Comparison of ENCODE assay signal across 23 cellular contexts in the genomic region with DNA sequence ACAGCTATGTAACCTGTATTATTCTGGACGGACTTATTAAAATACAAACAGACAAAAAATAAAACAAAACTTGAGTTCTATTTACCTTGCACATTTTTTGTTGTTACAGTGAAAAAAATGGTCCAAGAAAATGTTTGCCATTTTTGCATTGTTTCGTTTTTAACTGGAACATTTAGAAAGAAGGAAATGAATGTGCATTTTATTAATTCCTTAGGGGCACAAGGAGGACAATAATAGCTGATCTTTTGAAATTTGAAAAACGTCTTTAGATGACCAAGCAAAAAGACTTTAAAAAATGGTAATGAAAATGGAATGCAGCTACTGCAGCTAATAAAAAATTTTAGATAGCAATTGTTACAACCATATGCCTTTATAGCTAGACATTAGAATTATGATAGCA. TPM values are rescaled to one million over a fixed set of nuclear protein-coding genes. Genes with fewer than 3 reads are reported as not detected.
DNase-seq lines count a peak whose midpoint lies in the region; ATAC-seq and TF ChIP-seq lines count a peak whose summit lies in the region.
"Had no signal": no experiment of that assay in that cellular context is flagged by ENCODE, and none has a peak within 500 bp of the region (broad histone marks: within the 10 kb centered on the region; RNA-seq: fewer than 3 reads in every experiment).

No MANE protein-coding gene starts in this region.

- CTCF ChIA-PET in activated naive CD4-positive, alpha-beta T cell treated with anti-CD3 and anti-CD28 coated beads for 36 hours (lab: Charles Lee) = interaction anchor here (0.7 to 1.7 kb wide), 3 partner anchors 11 to 136 kb away, joined by 3 to 5 read pairs (median 3); no protein-coding TSS in a partner anchor

- H3K4me2 ChIP-seq in GM23248 (ENCODE audit: unreplicated experiment) = peak overlapping the region; percentile 24
- H3K4me2 ChIP-seq: A549 had no signal

- no peaks in the 10 kb centered on the region for H3K9me2 ChIP-seq in GM23248 (ENCODE audit: insufficient read depth)

- H3K4me1 ChIP-seq in GM23248 (ENCODE audit: insufficient read depth) (peaks cover 12% of the 10 kb centered on the region), gastrocnemius medialis (peaks cover 55 to 63% of the 10 kb centered on the region in 2 donors)
- H3K4me1 ChIP-seq: A549, uterus had no signal

- peak overlapping the region; percentile 13 for H3K27ac Mint-ChIP-seq in activated naive CD4-positive, alpha-beta T cell treated with anti-CD3 and anti-CD28 coated beads for 36 hours
- H3K27ac Mint-ChIP-seq: CD8-positive, alpha-beta T cell had no signal

- peaks cover 46% of the 10 kb centered on the region for H3K4me1 Mint-ChIP-seq in activated naive CD4-positive, alpha-beta T cell treated with anti-CD3 and anti-CD28 coated beads for 36 hours (ENCODE audit: low read depth)

- no peak overlapping the region for H3K4me3 ChIP-seq in GM23248
- peak overlapping the region in 2 of 59 donors; percentile 7 for H3K4me3 ChIP-seq in dorsolateral prefrontal cortex
- no peak overlapping the region for H3K4me3 ChIP-seq in gastrocnemius medialis
- no peak overlapping the region for H3K4me3 ChIP-seq in coronary artery
- H3K4me3 ChIP-seq: A549, suprapubic skin, uterus had no signal

- H3K36me3 ChIP-seq in GM23248 (ENCODE audit: low read depth) (peaks cover 36% of the 10 kb centered on the region), gastrocnemius medialis (peaks cover 0 to 27% of the 10 kb centered on the region in 2 donors)
- H3K36me3 ChIP-seq: uterus had no signal

- H3K79me2 ChIP-seq in GM23248 (ENCODE audit: insufficient read depth) = peaks cover 20% of the 10 kb centered on the region

- TF ChIP-seq CTCF in dorsolateral prefrontal cortex (IDR thresholded peaks at IDR 0.05 in 54 of 56, conservative IDR thresholded peaks at IDR 0.05 in 2 of 56; ENCODE audit: low read depth in 1 of 56, partially characterized antibody in 56 of 56) = no peak
- TF ChIP-seq CTCF in gastrocnemius medialis (IDR thresholded peaks at IDR 0.05 in 4 of 5, conservative IDR thresholded peaks at IDR 0.05 in 1 of 5) = no peak
- no peak for TF ChIP-seq CTCF in coronary artery (IDR thresholded peaks at IDR 0.05)

- H3K4me3 Mint-ChIP-seq in activated naive CD4-positive, alpha-beta T cell treated with anti-CD3 and anti-CD28 coated beads for 36 hours = no peak overlapping the region
- H3K4me3 Mint-ChIP-seq: CD8-positive, alpha-beta T cell had no signal

- peaks cover 7% of the 10 kb centered on the region; the same call in 1 of the 2 replicates for H4K20me1 ChIP-seq in GM23248 (ENCODE audit: insufficient read depth)

- H3K27ac ChIP-seq in GM23248 (peak overlapping the region; percentile 9), dorsolateral prefrontal cortex (peak overlapping the region in 44 of 59 donors; percentile 0 to 78 (median 51)), gastrocnemius medialis (peak overlapping the region; percentile 95 to 97 (median 96)), coronary artery (no peak overlapping the region)
- H3K27ac ChIP-seq: A549, suprapubic skin, uterus had no signal

- H3K9me3 ChIP-seq in GM23248 (ENCODE audit: low read depth) = no peaks in the 10 kb centered on the region
- H3K9me3 ChIP-seq in gastrocnemius medialis = no peaks in the 10 kb centered on the region
- H3K9me3 ChIP-seq: A549, suprapubic skin, uterus had no signal

- 35 to 37% methylated on average over 3 of the region's 3 CpGs for WGBS in GM23248 (ENCODE audit: low coverage in 1 of 2, low lambda C conversion rate in 2 of 2, missing lambda C conversion rate in 2 of 2), 2 experiments

- intact Hi-C loops in activated naive CD4-positive, alpha-beta T cell treated with anti-CD3 and anti-CD28 coated beads for 36 hours (cut with micrococcal nuclease) = no loop called here
- intact Hi-C loops in dorsolateral prefrontal cortex (cut with DNase I) = no loop called here
- intact Hi-C loops in gastrocnemius medialis (cut with DNase I; ENCODE audit: low total_unique reads) = no loop called here

- in situ Hi-C loops in GM23248 (cut with MboI) = no loop called here
- in situ Hi-C loops in gastrocnemius medialis (cut with MboI; ENCODE audit: low sequenced_read_pairs in 4 of 4) = no loop called here

- TF ChIP-seq POLR2A in gastrocnemius medialis (IDR thresholded peaks at IDR 0.05) = no peak

- no peak overlapping the region for H2AFZ ChIP-seq in GM23248

- peaks cover 28% of the 10 kb centered on the region for H3K36me3 Mint-ChIP-seq in activated naive CD4-positive, alpha-beta T cell treated with anti-CD3 and anti-CD28 coated beads for 36 hours (ENCODE audit: low read depth)

- H3K27me3 ChIP-seq in GM23248 (replicated peaks; ENCODE audit: insufficient read depth) (no peaks in the 10 kb centered on the region), dorsolateral prefrontal cortex (no peaks in the 10 kb centered on the region), gastrocnemius medialis (no peaks in the 10 kb centered on the region)
- H3K27me3 ChIP-seq: suprapubic skin, uterus had no signal

- peaks cover 16% of the 10 kb centered on the region for H3F3A ChIP-seq in GM23248 (ENCODE audit: insufficient read depth)

- no peak overlapping the region for H3K9ac ChIP-seq in GM23248

- no peaks in the 10 kb centered on the region for H3K9me3 Mint-ChIP-seq in activated naive CD4-positive, alpha-beta T cell treated with anti-CD3 and anti-CD28 coated beads for 36 hours
- H3K9me3 Mint-ChIP-seq: CD8-positive, alpha-beta T cell had no signal

- no peak for ATAC-seq in gastrocnemius medialis
- ATAC-seq: A549; CD8-positive, alpha-beta T cell; left cardiac atrium had no signal

- DNase-seq in activated naive CD4-positive, alpha-beta T cell treated with anti-CD3 and anti-CD28 coated beads for 36 hours = no peak
- DNase-seq in activated naive CD4-positive, alpha-beta T cell (lab: John Stamatoyannopoulos, UW) = no peak
- peak; percentile 28 for DNase-seq in GM23248
- no peak for DNase-seq in dorsolateral prefrontal cortex
- DNase-seq in gastrocnemius medialis = no peak
- DNase-seq in effector CD4-positive, alpha-beta T cell = no peak
- DNase-seq in coronary artery (ENCODE audit: low spot score) = no peak
- DNase-seq in central memory CD4-positive, alpha-beta T cell = no peak
- DNase-seq: activated CD4-positive, alpha-beta T cell treated with anti-CD3 and anti-CD28 coated beads, Interleukin-2, amount 50 U/mL, for 4 hours; activated T-cell treated with anti-CD3 and anti-CD28 coated beads for 4 hours; CD8-positive, alpha-beta T cell; foreskin melanocyte; left cardiac atrium; NCI-H1417 treated with DMSO at 0.1 percent for 48 hours; NCI-H2171; NCI-H526 treated with DMSO at 0.1 percent for 48 hours; retina; SHP77 treated with DMSO at 0.1 percent for 48 hours; uterus had no signal

- H3K27me3 Mint-ChIP-seq in activated naive CD4-positive, alpha-beta T cell treated with anti-CD3 and anti-CD28 coated beads for 36 hours (ENCODE audit: low read depth) = no peaks in the 10 kb centered on the region

RNA-seq across cellular contexts. Expression of gene LMOD3, which starts 17.1 kb away (rescaled TPM):
- total RNA-seq in activated naive CD4-positive, alpha-beta T cell treated with anti-CD3 and anti-CD28 coated beads for 36 hours = not detected
- total RNA-seq in GM23248 (2014; rRNA removed; shearing (Covaris generic)) = not detected in 2 replicates
- 0.04 TPM in 1 of 2 replicates, not detected in the other for polyA plus RNA-seq in GM23248 (2016; fragmentation: Nextera tagmentation; extraction: Ambion mirVana)
- total RNA-seq in dorsolateral prefrontal cortex (1 to 10 TPM in 7 of 120 experiments, under 1 TPM in 106, not detected in 7; 0.13 to 1.2 (median 0.44) TPM), gastrocnemius medialis (100 to 1,000 TPM in 3 of 4 donors, 10 to 100 TPM in 1; 31.0 to 194 (median 113) TPM)
- total RNA-seq: CD8-positive, alpha-beta T cell; OCI-LY7; T-helper 1 cell treated with Interleukin-12 subunit alpha and Interleukin-12 subunit beta and Interleukin-4 antibody, amounts not matched to agents 30 ng/mL and 1 ng/mL, for 36 hours had no signal
- polyA plus RNA-seq: A549 had no signal

RNA-seq across cellular contexts. Expression of gene ARL6IP5, which starts 20.6 kb away (rescaled TPM):
- 10 to 100 TPM; 66.4 to 71.5 TPM for total RNA-seq in activated naive CD4-positive, alpha-beta T cell treated with anti-CD3 and anti-CD28 coated beads for 36 hours
- total RNA-seq in GM23248 (2014; rRNA removed; shearing (Covaris generic)) = 94.0 and 98.7 TPM in 2 replicates
- polyA plus RNA-seq in GM23248 (2016; fragmentation: Nextera tagmentation; extraction: Ambion mirVana) = 174 and 178 TPM in 2 replicates
- 100 to 1,000 TPM in 113 of 120 experiments, 10 to 100 TPM in 7; 51.3 to 182 (median 139) TPM for total RNA-seq in dorsolateral prefrontal cortex
- total RNA-seq in gastrocnemius medialis = 100 to 1,000 TPM; 108 to 181 (median 145) TPM

RNA-seq across cellular contexts. Expression of gene UBA3, which starts 25.2 kb away (rescaled TPM):
- total RNA-seq in activated naive CD4-positive, alpha-beta T cell treated with anti-CD3 and anti-CD28 coated beads for 36 hours = 10 to 100 TPM; 65.7 to 66.0 TPM
- total RNA-seq in GM23248 (2014; rRNA removed; shearing (Covaris generic)) = 64.0 and 75.1 TPM in 2 replicates
- 62.1 and 65.0 TPM in 2 replicates for polyA plus RNA-seq in GM23248 (2016; fragmentation: Nextera tagmentation; extraction: Ambion mirVana)
- 10 to 100 TPM; 45.9 to 99.3 (median 65.9) TPM for total RNA-seq in dorsolateral prefrontal cortex
- 10 to 100 TPM; 29.3 to 42.2 (median 36.0) TPM for total RNA-seq in gastrocnemius medialis

RNA-seq across cellular contexts. Expression of gene TMF1, which starts 53.2 kb away (rescaled TPM):
- 10 to 100 TPM; 23.3 to 25.2 TPM for total RNA-seq in activated naive CD4-positive, alpha-beta T cell treated with anti-CD3 and anti-CD28 coated beads for 36 hours
- 27.0 and 35.2 TPM in 2 replicates for total RNA-seq in GM23248 (2014; rRNA removed; shearing (Covaris generic))
- polyA plus RNA-seq in GM23248 (2016; fragmentation: Nextera tagmentation; extraction: Ambion mirVana) = 36.9 and 41.4 TPM in 2 replicates
- total RNA-seq in dorsolateral prefrontal cortex (10 to 100 TPM; 26.4 to 42.8 (median 33.8) TPM), gastrocnemius medialis (10 to 100 TPM; 27.0 to 49.6 (median 33.5) TPM)

Comparison
In these comparisons a context has a peak if more than half of its experiments do, and no peak if none do; other contexts are left out.
1. H3K27ac ChIP-seq: peak in GM23248 (single experiment), dorsolateral prefrontal cortex (44 of 59) and gastrocnemius medialis (4 of 4); none in coronary artery (0 of 2).
2. RNA of gene LMOD3, which starts 17.1 kb away (total RNA-seq): 31.0 to 194 TPM in gastrocnemius medialis; 0.13 to 1.2 TPM in dorsolateral prefrontal cortex, not detected in activated naive CD4-positive, alpha-beta T cell treated with anti-CD3 and anti-CD28 coated beads for 36 hours and not detected in GM23248; every median in the first group is over 10 times any median in the second.